ENCODE assay signal across 21 cellular contexts in genomic region chr6:125732398-125732797, GRCh38. TPM values are rescaled to one million over a fixed set of nuclear protein-coding genes. Genes with fewer than 3 reads are reported as not detected.
DNase-seq lines count a peak whose midpoint lies in the region; ATAC-seq, FAIRE-seq and TF ChIP-seq lines count a peak whose summit lies in the region.
"Had no signal": no experiment of that assay in that cellular context is flagged by ENCODE, and none has a peak within 500 bp of the region (broad histone marks: within the 10 kb centered on the region; RNA-seq: fewer than 3 reads in every experiment).

No MANE protein-coding gene starts in this region.

- H3K4me1 Mint-ChIP-seq in natural killer cell treated with Interleukin-12 subunit alpha and Interleukin-12 subunit beta and Interleukin-15 and Interleukin-18, amount 100 ng/mL, for 72 hours (ENCODE audit: low read depth in 2 of 2), result no peaks in the 10 kb centered on the region

- H3K27me3 ChIP-seq in bronchial epithelial cell (ENCODE audit: control insufficient read depth, insufficient read depth, low read length), result no peaks in the 10 kb centered on the region
- H3K27me3 ChIP-seq: BLaER1, cardiac muscle cell, testis had no signal

- H3K9me3 Mint-ChIP-seq in natural killer cell treated with Interleukin-12 subunit alpha and Interleukin-12 subunit beta and Interleukin-15 and Interleukin-18, amount 100 ng/mL, for 72 hours, result no peaks in the 10 kb centered on the region

- no peak overlapping the region for H3K27ac Mint-ChIP-seq in natural killer cell treated with Interleukin-12 subunit alpha and Interleukin-12 subunit beta and Interleukin-15 and Interleukin-18, amount 100 ng/mL, for 72 hours
- H3K27ac Mint-ChIP-seq: activated naive CD8-positive, alpha-beta T cell had no signal

- H3K36me3 Mint-ChIP-seq in natural killer cell treated with Interleukin-12 subunit alpha and Interleukin-12 subunit beta and Interleukin-15 and Interleukin-18, amount 100 ng/mL, for 72 hours, result no peaks in the 10 kb centered on the region
- H3K36me3 Mint-ChIP-seq: activated naive CD8-positive, alpha-beta T cell had no signal

- H3K36me3 ChIP-seq in bronchial epithelial cell (ENCODE audit: control insufficient read depth, insufficient read depth, low read length), result no peaks in the 10 kb centered on the region
- H3K36me3 ChIP-seq: BLaER1, cardiac muscle cell, neutrophil had no signal

- ATAC-seq in GM18517 (IDR thresholded peaks at IDR 0.05; ENCODE audit: unreplicated experiment), result peak; percentile 57
- ATAC-seq in GM19463 (IDR thresholded peaks at IDR 0.05; ENCODE audit: unreplicated experiment), result peak; percentile 50
- ATAC-seq in HG03354 (IDR thresholded peaks at IDR 0.05; ENCODE audit: poor library complexity, severe bottlenecking, unreplicated experiment), result peak; percentile 86
- no peak for ATAC-seq in natural killer cell treated with Interleukin-12 subunit alpha and Interleukin-12 subunit beta and Interleukin-15 and Interleukin-18, amount 100 ng/mL, for 72 hours
- ATAC-seq: right cardiac atrium had no signal

- no peak for DNase-seq in bronchial epithelial cell (ENCODE audit: low read depth)
- no peak for DNase-seq in NOMO-1 treated with DMSO at 0.1 percent for 48 hours (lab: John Stamatoyannopoulos, UW; ENCODE audit: unreplicated experiment)
- no peak for DNase-seq in NCI-H187 (lab: John Stamatoyannopoulos, UW)
- no peak for DNase-seq in natural killer cell treated with Interleukin-12 subunit alpha and Interleukin-12 subunit beta and Interleukin-15 and Interleukin-18, amount 100 ng/mL, for 72 hours (ENCODE audit: low spot score)
- DNase-seq: activated T-cell treated with anti-CD3 and anti-CD28 coated beads for 4 hours; DMS153; effector memory CD4-positive, alpha-beta T cell; NCI-H2029 treated with DMSO at 0.1 percent for 48 hours; right cardiac atrium; SIG-M5; stimulated activated CD4-positive, alpha-beta T cell treated with anti-CD3 and anti-CD28 coated beads, Interleukin-2, amount 100 ng/mL, for 24 hours; testis had no signal

- no peak overlapping the region for H3K4me3 ChIP-seq in bronchial epithelial cell (ENCODE audit: low read depth, low read length)
- H3K4me3 ChIP-seq: BLaER1, cardiac muscle cell, testis had no signal

- peak; percentile 70 for FAIRE-seq in bronchial epithelial cell (lab: Jason Lieb, UNC)

- no peak for TF ChIP-seq CTCF in bronchial epithelial cell (IDR thresholded peaks at IDR 0.05; ENCODE audit: insufficient read depth, low read length, severe bottlenecking)

- peaks cover 34 to 63% of the 10 kb centered on the region in 2 donors for H3K27me3 Mint-ChIP-seq in natural killer cell treated with Interleukin-12 subunit alpha and Interleukin-12 subunit beta and Interleukin-15 and Interleukin-18, amount 100 ng/mL, for 72 hours

- H3K4me3 Mint-ChIP-seq in natural killer cell treated with Interleukin-12 subunit alpha and Interleukin-12 subunit beta and Interleukin-15 and Interleukin-18, amount 100 ng/mL, for 72 hours, result no peak overlapping the region
- H3K4me3 Mint-ChIP-seq: activated naive CD8-positive, alpha-beta T cell had no signal

RNA-seq across cellular contexts. Expression of gene HEY2, which starts 17.0 kb away (rescaled TPM):
- 0.13 TPM in 1 of 2 replicates, not detected in the other for total RNA-seq in bronchial epithelial cell
- total RNA-seq in natural killer cell treated with Interleukin-12 subunit alpha and Interleukin-12 subunit beta and Interleukin-15 and Interleukin-18, amount 100 ng/mL, for 72 hours, result under 1 TPM in 1 of 2 donors, not detected in 1; 0.10 TPM
- total RNA-seq: MCF 10A; T-helper 2 cell treated with Interferon-gamma antibody and Interleukin-4, amounts not matched to agents 100 ng/mL and 5 ng/mL, for 36 hours had no signal

RNA-seq across cellular contexts. Expression of gene NCOA7, which starts 58.4 kb away (rescaled TPM):
- total RNA-seq in bronchial epithelial cell, result 39.0 and 85.9 TPM in 2 replicates
- total RNA-seq in natural killer cell treated with Interleukin-12 subunit alpha and Interleukin-12 subunit beta and Interleukin-15 and Interleukin-18, amount 100 ng/mL, for 72 hours, result 10 to 100 TPM; 41.4 to 63.9 TPM

Comparison
In these comparisons a context has a peak if more than half of its experiments do, and no peak if none do; other contexts are left out.
1. ATAC-seq: peak in GM18517 (single experiment), GM19463 (single experiment) and HG03354 (single experiment); none in natural killer cell treated with Interleukin-12 subunit alpha and Interleukin-12 subunit beta and Interleukin-15 and Interleukin-18, amount 100 ng/mL, for 72 hours (0 of 2).